ENCODE assay signal across 5 cellular contexts in genomic region chr12:43945983-43946382, GRCh38.
"Had no signal": no experiment of that assay in that cellular context is flagged by ENCODE, and none has a peak within 500 bp of the region (broad histone marks: within the 10 kb centered on the region; RNA-seq: fewer than 3 reads in every experiment).

No MANE protein-coding gene starts in this region.

- H3K4me3 ChIP-seq: GM23248, HAP-1 had no signal

- H3K9me3 ChIP-seq: HAP-1 had no signal

- DNase-seq: GM23248, GOT3, H7, HFFc6 had no signal

- H3K9ac ChIP-seq: GM23248 had no signal

- H3K36me3 ChIP-seq: HAP-1 had no signal
